Comparison of ENCODE assay signal across 1 cellular context in genomic region chr19:20339444-20339843, GRCh38.
TF ChIP-seq lines count a peak whose summit lies in the region.

No MANE protein-coding gene starts in this region.

TF ChIP-seq in HEK293, 187 proteins besides CTCF, POLR2A, EP300 and RAD21 (continued from another document and continues in another):
- TF ChIP-seq, protein P1, sequence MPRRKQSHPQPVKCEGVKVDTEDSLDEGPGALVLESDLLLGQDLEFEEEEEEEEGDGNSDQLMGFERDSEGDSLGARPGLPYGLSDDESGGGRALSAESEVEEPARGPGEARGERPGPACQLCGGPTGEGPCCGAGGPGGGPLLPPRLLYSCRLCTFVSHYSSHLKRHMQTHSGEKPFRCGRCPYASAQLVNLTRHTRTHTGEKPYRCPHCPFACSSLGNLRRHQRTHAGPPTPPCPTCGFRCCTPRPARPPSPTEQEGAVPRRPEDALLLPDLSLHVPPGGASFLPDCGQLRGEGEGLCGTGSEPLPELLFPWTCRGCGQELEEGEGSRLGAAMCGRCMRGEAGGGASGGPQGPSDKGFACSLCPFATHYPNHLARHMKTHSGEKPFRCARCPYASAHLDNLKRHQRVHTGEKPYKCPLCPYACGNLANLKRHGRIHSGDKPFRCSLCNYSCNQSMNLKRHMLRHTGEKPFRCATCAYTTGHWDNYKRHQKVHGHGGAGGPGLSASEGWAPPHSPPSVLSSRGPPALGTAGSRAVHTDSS (tag by site-specific recombination; IDR thresholded peaks at IDR 0.05): no peak
- no peak for TF ChIP-seq GLIS1 (tag by site-specific recombination; IDR thresholded peaks at IDR 0.05)
- TF ChIP-seq, protein P2, sequence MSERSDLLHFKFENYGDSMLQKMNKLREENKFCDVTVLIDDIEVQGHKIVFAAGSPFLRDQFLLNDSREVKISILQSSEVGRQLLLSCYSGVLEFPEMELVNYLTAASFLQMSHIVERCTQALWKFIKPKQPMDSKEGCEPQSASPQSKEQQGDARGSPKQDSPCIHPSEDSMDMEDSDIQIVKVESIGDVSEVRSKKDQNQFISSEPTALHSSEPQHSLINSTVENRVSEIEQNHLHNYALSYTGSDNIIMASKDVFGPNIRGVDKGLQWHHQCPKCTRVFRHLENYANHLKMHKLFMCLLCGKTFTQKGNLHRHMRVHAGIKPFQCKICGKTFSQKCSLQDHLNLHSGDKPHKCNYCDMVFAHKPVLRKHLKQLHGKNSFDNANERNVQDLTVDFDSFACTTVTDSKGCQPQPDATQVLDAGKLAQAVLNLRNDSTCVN (tag by site-specific recombination; optimal IDR thresholded peaks at IDR 0.05): no peak
- TF ChIP-seq ZNF623 (tag by site-specific recombination; IDR thresholded peaks at IDR 0.05): peak; percentile 45
- TF ChIP-seq ZSCAN23 (tag by site-specific recombination; IDR thresholded peaks at IDR 0.05): no peak
- no peak for TF ChIP-seq ZNF629 (tag by site-specific recombination; IDR thresholded peaks at IDR 0.05)
- TF ChIP-seq ZNF707 (tag by site-specific recombination; IDR thresholded peaks at IDR 0.05): no peak
- TF ChIP-seq ZNF549 (tag by site-specific recombination; IDR thresholded peaks at IDR 0.05): no peak
- TF ChIP-seq SCRT1 (tag by site-specific recombination; IDR thresholded peaks at IDR 0.05; ENCODE audit: borderline replicate concordance): no peak
- TF ChIP-seq SP3 (tag by site-specific recombination; IDR thresholded peaks at IDR 0.05): no peak
- no peak for TF ChIP-seq ZNF837 (tag by site-specific recombination; IDR thresholded peaks at IDR 0.05)
- TF ChIP-seq ZNF146 (tag by site-specific recombination; IDR thresholded peaks at IDR 0.05): no peak
- peak; percentile 49 for TF ChIP-seq ZBTB11 (tag by site-specific recombination; conservative IDR thresholded peaks at IDR 0.05; ENCODE audit: low read depth)
- 0 out of 2 replicates have a peak, but pooled peaks have one; percentile 44 for TF ChIP-seq ZNF560 (tag by site-specific recombination; IDR thresholded peaks at IDR 0.05; ENCODE audit: borderline replicate concordance)
- TF ChIP-seq TSHZ1 (tag by site-specific recombination; IDR thresholded peaks at IDR 0.05; ENCODE audit: borderline replicate concordance): no peak
- TF ChIP-seq ZNF426 (tag by site-specific recombination; IDR thresholded peaks at IDR 0.05): peak; percentile 51
- no peak for TF ChIP-seq ZNF654 (tag by site-specific recombination; IDR thresholded peaks at IDR 0.05; ENCODE audit: low read depth)
- TF ChIP-seq ZBTB7A (tag by site-specific recombination; IDR thresholded peaks at IDR 0.05; ENCODE audit: low read depth): no peak
- TF ChIP-seq ZNF530 (tag by site-specific recombination; IDR thresholded peaks at IDR 0.05; ENCODE audit: low read depth): no peak
- TF ChIP-seq MEIS1 (CRISPR knock-in tag; IDR thresholded peaks at IDR 0.05; ENCODE audit: borderline replicate concordance): no peak
- TF ChIP-seq ZBTB21 (tag by site-specific recombination; IDR thresholded peaks at IDR 0.05): no peak
- no peak for TF ChIP-seq KLF9 (tag by site-specific recombination; IDR thresholded peaks at IDR 0.05; ENCODE audit: low read depth)
- no peak for TF ChIP-seq PRDM4 (tag by site-specific recombination; IDR thresholded peaks at IDR 0.05)
- no peak for TF ChIP-seq ZNF274 (IDR thresholded peaks at IDR 0.05; ENCODE audit: low read length)
- no peak for TF ChIP-seq ZNF274 (tag by site-specific recombination; IDR thresholded peaks at IDR 0.05; ENCODE audit: borderline replicate concordance)
- TF ChIP-seq ZBTB1 (tag by site-specific recombination; IDR thresholded peaks at IDR 0.05): no peak
- no peak for TF ChIP-seq ZNF621 (tag by site-specific recombination; IDR thresholded peaks at IDR 0.05)
- TF ChIP-seq ZNF701 (tag by site-specific recombination; IDR thresholded peaks at IDR 0.05): no peak
- TF ChIP-seq ZNF639 (tag by site-specific recombination; IDR thresholded peaks at IDR 0.05): no peak
- no peak for TF ChIP-seq PRDM2 (tag by site-specific recombination; IDR thresholded peaks at IDR 0.05; ENCODE audit: borderline replicate concordance)
- no peak for TF ChIP-seq ZNF114 (tag by site-specific recombination; IDR thresholded peaks at IDR 0.05)
- no peak for TF ChIP-seq ZNF157 (tag by site-specific recombination; IDR thresholded peaks at IDR 0.05)
- TF ChIP-seq ZNF202 (tag by site-specific recombination; IDR thresholded peaks at IDR 0.05; ENCODE audit: borderline replicate concordance): no peak
- no peak for TF ChIP-seq ZNF843 (tag by site-specific recombination; IDR thresholded peaks at IDR 0.05)
- no peak for TF ChIP-seq ZNF121 (tag by site-specific recombination; IDR thresholded peaks at IDR 0.05)
- TF ChIP-seq ZNF394 (tag by site-specific recombination; IDR thresholded peaks at IDR 0.05; ENCODE audit: borderline replicate concordance): peak; percentile 78; the same call in 1 of the 2 replicates
- no peak for TF ChIP-seq ZNF664 (tag by site-specific recombination; IDR thresholded peaks at IDR 0.05)
